8 cellular contexts compared by ENCODE assay signal in the genomic region with DNA sequence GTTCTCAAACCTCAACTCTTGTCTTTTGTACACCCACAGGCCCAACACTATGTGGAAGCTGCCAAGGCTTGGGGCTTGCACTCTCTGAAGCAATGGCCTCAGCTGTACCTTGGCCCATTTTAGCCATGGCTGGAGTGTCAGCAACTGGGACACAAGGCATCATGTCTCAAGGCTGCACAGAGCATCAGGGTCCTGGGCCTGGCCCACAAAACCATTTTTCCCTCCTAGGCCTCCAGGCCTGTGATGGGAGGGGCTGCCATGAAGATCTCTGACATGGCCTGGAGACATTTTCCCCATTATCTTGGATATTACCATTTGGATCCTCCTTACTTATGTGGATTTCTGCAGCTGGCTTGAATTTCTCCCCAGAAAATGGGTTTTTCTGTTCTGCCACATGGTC. TPM values are rescaled to one million over a fixed set of nuclear protein-coding genes. Genes with fewer than 3 reads are reported as not detected.
"Had no signal": no experiment of that assay in that cellular context is flagged by ENCODE, and none has a peak within 500 bp of the region (broad histone marks: within the 10 kb centered on the region; RNA-seq: fewer than 3 reads in every experiment).

No MANE protein-coding gene starts in this region.

RNA-seq across cellular contexts. Expression of gene MYL3, which starts 39.9 kb away (rescaled TPM):
- total RNA-seq: OCI-LY7, PC-3, PC-9, RPMI7951, SJCRH30, SJSA1, SK-MEL-5 had no signal
- polyA plus RNA-seq: SK-N-SH had no signal

RNA-seq across cellular contexts. Expression of gene PTH1R, which starts 54.2 kb away (rescaled TPM):
- total RNA-seq: OCI-LY7, PC-3, PC-9, RPMI7951, SJSA1, SK-MEL-5 had no signal
